ENCODE assay signal across 19 cellular contexts in the genomic region with DNA sequence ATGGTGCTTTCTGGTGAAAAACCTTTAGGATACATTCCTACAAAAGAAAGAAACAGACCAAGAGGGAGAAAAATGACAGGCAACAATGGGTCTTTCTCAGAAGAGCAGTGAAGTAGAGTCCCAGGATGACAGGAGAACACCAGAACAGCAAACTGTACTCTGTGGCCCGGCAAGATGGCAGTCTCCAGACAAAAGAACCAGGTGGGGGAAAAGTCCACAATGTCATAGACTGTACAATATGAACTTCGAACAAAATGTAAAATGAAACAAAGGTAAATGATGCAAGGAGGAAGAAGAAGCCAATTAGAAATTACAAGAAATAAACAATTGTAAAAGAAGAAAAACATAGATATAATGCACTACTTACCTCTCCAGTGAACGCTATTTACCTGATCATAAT.
"Had no signal": no experiment of that assay in that cellular context is flagged by ENCODE, and none has a peak within 500 bp of the region (broad histone marks: within the 10 kb centered on the region; RNA-seq: fewer than 3 reads in every experiment).

No MANE protein-coding gene starts in this region.

- ATAC-seq: activated CD4-positive, alpha-beta T cell treated with anti-CD3 and anti-CD28 coated beads for 36 hours; activated naive CD8-positive, alpha-beta T cell treated with anti-CD3 and anti-CD28 coated beads, Interleukin-2, amount 50 U/mL, for 24 hours; esophagus mucosa; gastrocnemius medialis; left lung had no signal

- H3K4me1 ChIP-seq: colonic mucosa, gastrocnemius medialis, left lung, thyroid gland had no signal

- H3K4me1 Mint-ChIP-seq: neural crest cell had no signal

- H3K27me3 ChIP-seq: colonic mucosa, gastrocnemius medialis, left lung, thyroid gland had no signal

- H3K36me3 Mint-ChIP-seq: brain had no signal

- H3K27ac Mint-ChIP-seq: activated CD4-positive, alpha-beta T cell treated with anti-CD3 and anti-CD28 coated beads for 36 hours; activated naive CD8-positive, alpha-beta T cell treated with anti-CD3 and anti-CD28 coated beads, Interleukin-2, amount 50 U/mL, for 24 hours; activated T-helper 1 cell treated with anti-CD3 and anti-CD28 coated beads, Interleukin-12 subunit alpha, Interleukin-12 subunit beta, Interleukin-2, Interleukin-4 antibody, amounts not matched to agents 30 ng/mL and 10 ng/mL and 1 ng/mL, durations not matched to agents 14 hours and 24 hours and 36 hours; brain; progenitor cell of endocrine pancreas had no signal

- DNase-seq: activated CD4-positive, alpha-beta T cell treated with anti-CD3 and anti-CD28 coated beads for 36 hours; activated CD4-positive, alpha-beta T cell treated with anti-CD3 and anti-CD28 coated beads, Interleukin-2, amount 50 U/mL, for 48 hours; activated naive CD8-positive, alpha-beta T cell treated with anti-CD3 and anti-CD28 coated beads, Interleukin-2, amount 50 U/mL, for 24 hours; activated T-cell treated with anti-CD3 and anti-CD28 coated beads for 4 hours; anterior cingulate cortex; caudate nucleus; colonic mucosa; gastrocnemius medialis; head of caudate nucleus; kidney; left lung; stimulated activated CD4-positive, alpha-beta T cell treated with anti-CD3 and anti-CD28 coated beads, Interleukin-2, amount 100 ng/mL, for 24 hours; stimulated activated naive CD4-positive, alpha-beta T cell treated with Interleukin-2 at 50 U/mL for 16 hours; thyroid gland had no signal

- H3K9me3 Mint-ChIP-seq: activated naive CD8-positive, alpha-beta T cell treated with anti-CD3 and anti-CD28 coated beads, Interleukin-2, amount 50 U/mL, for 24 hours; activated T-helper 1 cell treated with anti-CD3 and anti-CD28 coated beads, Interleukin-12 subunit alpha, Interleukin-12 subunit beta, Interleukin-2, Interleukin-4 antibody, amounts not matched to agents 30 ng/mL and 10 ng/mL and 1 ng/mL, durations not matched to agents 14 hours and 24 hours and 36 hours; neural crest cell had no signal

- H3K27ac ChIP-seq: colonic mucosa, gastrocnemius medialis, left lung, thyroid gland had no signal

- H3K4me3 Mint-ChIP-seq: activated CD4-positive, alpha-beta T cell treated with anti-CD3 and anti-CD28 coated beads for 36 hours; activated T-helper 1 cell treated with anti-CD3 and anti-CD28 coated beads, Interleukin-12 subunit alpha, Interleukin-12 subunit beta, Interleukin-2, Interleukin-4 antibody, amounts not matched to agents 30 ng/mL and 10 ng/mL and 1 ng/mL, durations not matched to agents 14 hours and 24 hours and 36 hours; brain; neural crest cell had no signal

- H3K36me3 ChIP-seq: colonic mucosa, gastrocnemius medialis, left lung, thyroid gland had no signal

- H3K4me3 ChIP-seq: colonic mucosa, gastrocnemius medialis, left lung, thyroid gland had no signal

- H3K9me3 ChIP-seq: colonic mucosa, gastrocnemius medialis, left lung, thyroid gland had no signal
